Comparison of ENCODE assay signal across 1 cellular context in genomic region chr20:54219751-54220426, GRCh38.
TF ChIP-seq lines count a peak whose summit lies in the region.

No MANE protein-coding gene starts in this region.

TF ChIP-seq in GM12878, 131 proteins besides CTCF, POLR2A, EP300 and RAD21:
- no peak for TF ChIP-seq SREBF2 (IDR thresholded peaks at IDR 0.05; ENCODE audit: low read length)
- no peak for TF ChIP-seq STAT3 (IDR thresholded peaks at IDR 0.05; ENCODE audit: low read depth, low read length)
- TF ChIP-seq NFXL1 (IDR thresholded peaks at IDR 0.05; ENCODE audit: borderline replicate concordance), result peak; percentile 81; the same call in 1 of the 2 replicates
- TF ChIP-seq, protein P1, sequence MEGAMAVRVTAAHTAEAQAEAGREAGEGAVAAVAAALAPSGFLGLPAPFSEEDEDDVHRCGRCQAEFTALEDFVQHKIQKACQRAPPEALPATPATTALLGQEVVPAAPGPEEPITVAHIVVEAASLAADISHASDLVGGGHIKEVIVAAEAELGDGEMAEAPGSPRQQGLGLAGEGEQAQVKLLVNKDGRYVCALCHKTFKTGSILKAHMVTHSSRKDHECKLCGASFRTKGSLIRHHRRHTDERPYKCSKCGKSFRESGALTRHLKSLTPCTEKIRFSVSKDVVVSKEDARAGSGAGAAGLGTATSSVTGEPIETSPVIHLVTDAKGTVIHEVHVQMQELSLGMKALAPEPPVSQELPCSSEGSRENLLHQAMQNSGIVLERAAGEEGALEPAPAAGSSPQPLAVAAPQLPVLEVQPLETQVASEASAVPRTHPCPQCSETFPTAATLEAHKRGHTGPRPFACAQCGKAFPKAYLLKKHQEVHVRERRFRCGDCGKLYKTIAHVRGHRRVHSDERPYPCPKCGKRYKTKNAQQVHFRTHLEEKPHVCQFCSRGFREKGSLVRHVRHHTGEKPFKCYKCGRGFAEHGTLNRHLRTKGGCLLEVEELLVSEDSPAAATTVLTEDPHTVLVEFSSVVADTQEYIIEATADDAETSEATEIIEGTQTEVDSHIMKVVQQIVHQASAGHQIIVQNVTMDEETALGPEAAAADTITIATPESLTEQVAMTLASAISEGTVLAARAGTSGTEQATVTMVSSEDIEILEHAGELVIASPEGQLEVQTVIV (IDR thresholded peaks at IDR 0.05; ENCODE audit: borderline replicate concordance, partially characterized antibody), result no peak
- no peak for TF ChIP-seq SMAD5 (IDR thresholded peaks at IDR 0.05; ENCODE audit: low read depth)
- no peak for TF ChIP-seq RELA (IDR thresholded peaks at IDR 0.05; ENCODE audit: borderline replicate concordance, partially characterized antibody)
- no peak for TF ChIP-seq PML (IDR thresholded peaks at IDR 0.05; ENCODE audit: low read length)
- TF ChIP-seq IRF5 (IDR thresholded peaks at IDR 0.05; ENCODE audit: borderline replicate concordance), result no peak
- TF ChIP-seq SMC3 (IDR thresholded peaks at IDR 0.05; ENCODE audit: borderline replicate concordance, low read length), result peak; percentile 51
- no peak for TF ChIP-seq CBX5 (IDR thresholded peaks at IDR 0.05; ENCODE audit: low read depth)
- TF ChIP-seq ETV6 (conservative IDR thresholded peaks at IDR 0.05 in 1 of 2, IDR thresholded peaks at IDR 0.05 in 1 of 2; ENCODE audit: borderline replicate concordance in 1 of 2, low read depth in 1 of 2), result 0 out of 4 replicates have a peak, but pooled peaks of 1 of the 2 experiments have one; percentile 48
- no peak for TF ChIP-seq POLR2AphosphoS5 (IDR thresholded peaks at IDR 0.05; ENCODE audit: low read length)
- no peak for TF ChIP-seq E2F8 (IDR thresholded peaks at IDR 0.05; ENCODE audit: low read depth, partially characterized antibody)
- TF ChIP-seq ZZZ3 (IDR thresholded peaks at IDR 0.05; ENCODE audit: control insufficient read depth, insufficient read length, low read depth), result no peak
- TF ChIP-seq IRF4 (IDR thresholded peaks at IDR 0.05; ENCODE audit: low read depth, low read length), result no peak
- no peak for TF ChIP-seq TBL1XR1 (IDR thresholded peaks at IDR 0.05; ENCODE audit: low read depth, low read length)
- no peak for TF ChIP-seq ESRRA (IDR thresholded peaks at IDR 0.05; ENCODE audit: low read length)
